ENCODE assay signal across 1 cellular context in the genomic region with DNA sequence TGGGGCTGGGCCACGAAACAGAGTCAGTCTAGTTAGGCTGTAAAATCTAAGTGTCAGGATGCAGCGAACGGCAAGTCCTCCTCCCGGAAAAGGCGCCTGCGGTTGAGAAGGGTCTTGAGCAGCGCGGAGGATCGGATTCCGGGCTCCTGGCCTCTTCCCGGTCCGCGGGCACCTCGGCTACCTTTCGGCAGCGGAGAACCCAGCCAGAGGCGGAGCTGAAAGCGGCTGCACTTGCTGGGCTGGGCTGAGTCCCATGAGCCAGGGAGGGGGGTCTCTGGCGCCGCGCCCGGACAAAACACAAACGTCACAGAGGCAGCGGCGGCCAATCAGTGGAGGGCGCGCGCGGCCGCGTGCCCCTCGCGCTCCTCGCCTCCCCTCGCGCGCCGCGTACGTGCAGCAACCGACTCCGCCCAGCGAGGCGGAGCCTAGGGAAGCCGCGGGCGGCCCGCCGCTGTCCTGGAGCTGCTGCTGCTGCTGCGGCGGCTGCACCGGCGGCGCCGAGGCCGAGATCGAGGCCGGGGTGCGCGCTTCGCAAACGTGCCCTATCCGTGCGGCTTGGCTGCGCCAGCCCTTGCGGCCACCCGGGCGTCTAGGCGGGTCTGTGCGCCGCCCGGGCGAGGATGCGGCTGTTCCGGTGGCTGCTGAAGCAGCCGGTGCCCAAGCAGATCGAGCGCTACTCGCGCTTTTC.
TF ChIP-seq lines count a peak whose summit lies in the region.

TSS of gene PDK3 (plus strand) at position 451 of the 688 bp plus-strand sequence. CDS start at position 621, 170 bp downstream.

TF ChIP-seq in K562, 482 proteins besides CTCF, POLR2A, EP300 and RAD21 (continued from another document and continues in another):
- TF ChIP-seq RBM22 (IDR thresholded peaks at IDR 0.05; ENCODE audit: low read depth, low read length, poor library complexity, severe bottlenecking) (no peak), ZNF584 (CRISPR knock-in tag; IDR thresholded peaks at IDR 0.05; ENCODE audit: low read depth) (no peak), MEF2A (IDR thresholded peaks at IDR 0.05; ENCODE audit: control insufficient read depth, low read depth, low read length) (no peak), SIRT6 (IDR thresholded peaks at IDR 0.05; ENCODE audit: low read depth, low read length) (no peak), BACH1 (tag; IDR thresholded peaks at IDR 0.05) (no peak), TSC22D4 (tag; IDR thresholded peaks at IDR 0.05) (no peak), SOX6 (IDR thresholded peaks at IDR 0.05) (0 out of 2 replicates have a peak, but pooled peaks have one; percentile 25), RBM34 (IDR thresholded peaks at IDR 0.05; ENCODE audit: borderline replicate concordance, insufficient read depth, low read length) (no peak), THRB (CRISPR knock-in tag; conservative IDR thresholded peaks at IDR 0.05) (no peak), GTF3C2 (IDR thresholded peaks at IDR 0.05; ENCODE audit: borderline replicate concordance, extremely low read depth, insufficient read length) (no peak), VEZF1 (CRISPR knock-in tag; IDR thresholded peaks at IDR 0.05) (peak; percentile 77), ZNF12 (CRISPR knock-in tag; IDR thresholded peaks at IDR 0.05) (no peak), PCBP2 (IDR thresholded peaks at IDR 0.05; ENCODE audit: low read depth, low read length, poor library complexity, severe bottlenecking) (no peak), ZNF696 (CRISPR knock-in tag; conservative IDR thresholded peaks at IDR 0.05) (no peak), SREBF1 (IDR thresholded peaks at IDR 0.05; ENCODE audit: borderline replicate concordance, low read depth, low read length) (no peak), KDM1A (IDR thresholded peaks at IDR 0.05) (no peak), MECOM (CRISPR knock-in tag; IDR thresholded peaks at IDR 0.05) (no peak), MTA1 (IDR thresholded peaks at IDR 0.05; ENCODE audit: borderline replicate concordance) (no peak), HDAC1 (IDR thresholded peaks at IDR 0.05) (no peak), NR2F6 (CRISPR knock-in tag; IDR thresholded peaks at IDR 0.05) (no peak), MAZ (CRISPR knock-in tag; conservative IDR thresholded peaks at IDR 0.05 in 1 of 2, IDR thresholded peaks at IDR 0.05 in 1 of 2) (peak in 1 of 2 experiments; percentile 46; a peak in 1 of 4 replicates), ZNF778 (CRISPR knock-in tag; IDR thresholded peaks at IDR 0.05) (no peak), TEAD2 (tag; IDR thresholded peaks at IDR 0.05) (no peak), CTCFL (IDR thresholded peaks at IDR 0.05; ENCODE audit: borderline replicate concordance, insufficient read depth, low read depth, low read length, poor library complexity, severe bottlenecking) (no peak), CHCHD3 (CRISPR knock-in tag; IDR thresholded peaks at IDR 0.05) (no peak), KLF13 (tag; IDR thresholded peaks at IDR 0.05; ENCODE audit: borderline replicate concordance, low read depth) (no peak), SRSF1 (IDR thresholded peaks at IDR 0.05; ENCODE audit: low read depth, low read length) (no peak), EHMT2 (IDR thresholded peaks at IDR 0.05) (no peak), ZNF57 (CRISPR knock-in tag; IDR thresholded peaks at IDR 0.05) (no peak), DACH1 (IDR thresholded peaks at IDR 0.05; ENCODE audit: partially characterized antibody) (no peak), HES1 (IDR thresholded peaks at IDR 0.05; ENCODE audit: low read depth) (peak; percentile 56; the same call in 1 of the 2 replicates), SRSF7 (optimal IDR thresholded peaks at IDR 0.05; ENCODE audit: low read depth, low read length) (no peak), PRMT5 (CRISPR knock-in tag; IDR thresholded peaks at IDR 0.05) (no peak), NFATC3 (IDR thresholded peaks at IDR 0.05) (no peak), SMAD1 (IDR thresholded peaks at IDR 0.05; ENCODE audit: low read depth, low read length, partially characterized antibody) (no peak), RB1 (IDR thresholded peaks at IDR 0.05; ENCODE audit: low read depth) (peak; percentile 71; the same call in 1 of the 2 replicates), NR1H2 (CRISPR knock-in tag; IDR thresholded peaks at IDR 0.05) (no peak), ZNF830 (CRISPR knock-in tag; IDR thresholded peaks at IDR 0.05) (no peak), HMGXB4 (CRISPR knock-in tag; IDR thresholded peaks at IDR 0.05) (no peak), HEY1 (CRISPR knock-in tag; IDR thresholded peaks at IDR 0.05; ENCODE audit: borderline replicate concordance) (no peak), MAX (CRISPR knock-in tag; IDR thresholded peaks at IDR 0.05) (peak; percentile 45; the same call in 1 of the 2 replicates), ZNF589 (CRISPR knock-in tag; IDR thresholded peaks at IDR 0.05; ENCODE audit: low read depth) (no peak), CHD4 (IDR thresholded peaks at IDR 0.05; ENCODE audit: insufficient read depth, insufficient replicate concordance, low read depth, low read length, poor library complexity, severe bottlenecking) (no peak), CREB1 (IDR thresholded peaks at IDR 0.05) (peak; percentile 39; the same call in 1 of the 2 replicates), CREB1 (CRISPR knock-in tag; IDR thresholded peaks at IDR 0.05) (peak; percentile 62), CC2D1A (IDR thresholded peaks at IDR 0.05) (peak; percentile 93), U2AF2 (optimal IDR thresholded peaks at IDR 0.05; ENCODE audit: low read depth, low read length) (no peak), ZNF174 (CRISPR knock-in tag; IDR thresholded peaks at IDR 0.05) (no peak), RNF2 (IDR thresholded peaks at IDR 0.05) (no peak), BRCA1 (IDR thresholded peaks at IDR 0.05) (no peak), BRCA1 (CRISPR knock-in tag; IDR thresholded peaks at IDR 0.05) (no peak), NCOA2 (IDR thresholded peaks at IDR 0.05; ENCODE audit: partially characterized antibody in 2 of 2) (no peak), NBN (IDR thresholded peaks at IDR 0.05; ENCODE audit: low read depth) (no peak), SLC30A9 (CRISPR knock-in tag; IDR thresholded peaks at IDR 0.05) (no peak), ETV5 (CRISPR knock-in tag; IDR thresholded peaks at IDR 0.05; ENCODE audit: low read depth) (no peak), HCFC1 (IDR thresholded peaks at IDR 0.05; ENCODE audit: low read depth, low read length) (no peak), ZBTB7A (IDR thresholded peaks at IDR 0.05; ENCODE audit: borderline replicate concordance, control insufficient read depth, low read depth, low read length) (no peak; the same call in 1 of the 2 replicates), ZNF263 (CRISPR knock-in tag; IDR thresholded peaks at IDR 0.05; ENCODE audit: borderline replicate concordance) (no peak), ZNF668 (CRISPR knock-in tag; IDR thresholded peaks at IDR 0.05) (no peak), ZNF175 (CRISPR knock-in tag; IDR thresholded peaks at IDR 0.05; ENCODE audit: low read depth) (no peak), BRD9 (IDR thresholded peaks at IDR 0.05; ENCODE audit: low read depth, partially characterized antibody) (no peak), RBM15 (IDR thresholded peaks at IDR 0.05; ENCODE audit: insufficient read depth, low read length) (no peak), CBX8 (IDR thresholded peaks at IDR 0.05; ENCODE audit: borderline replicate concordance, extremely low read depth, low read depth, low read length, poor library complexity, severe bottlenecking) (no peak), NR2C2 (CRISPR knock-in tag; IDR thresholded peaks at IDR 0.05) (no peak), NR2C2 (tag; IDR thresholded peaks at IDR 0.05) (peak; percentile 26; the same call in 1 of the 2 replicates)
- TF ChIP-seq, protein P1, sequence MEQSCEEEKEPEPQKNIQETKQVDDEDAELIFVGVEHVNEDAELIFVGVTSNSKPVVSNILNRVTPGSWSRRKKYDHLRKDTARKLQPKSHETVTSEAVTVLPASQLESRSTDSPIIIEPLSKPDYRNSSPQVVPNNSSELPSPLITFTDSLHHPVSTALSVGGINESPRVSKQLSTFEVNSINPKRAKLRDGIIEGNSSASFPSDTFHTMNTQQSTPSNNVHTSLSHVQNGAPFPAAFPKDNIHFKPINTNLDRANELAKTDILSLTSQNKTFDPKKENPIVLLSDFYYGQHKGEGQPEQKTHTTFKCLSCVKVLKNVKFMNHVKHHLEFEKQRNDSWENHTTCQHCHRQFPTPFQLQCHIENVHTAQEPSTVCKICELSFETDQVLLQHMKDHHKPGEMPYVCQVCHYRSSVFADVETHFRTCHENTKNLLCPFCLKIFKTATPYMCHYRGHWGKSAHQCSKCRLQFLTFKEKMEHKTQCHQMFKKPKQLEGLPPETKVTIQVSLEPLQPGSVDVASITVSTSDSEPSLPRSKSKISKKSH (CRISPR knock-in tag; IDR thresholded peaks at IDR 0.05), result no peak
